In genomic region chr6:141594874-141595273, GRCh38 we compare ENCODE assay signal across 1 cellular context.
TF ChIP-seq lines count a peak whose summit lies in the region.

No MANE protein-coding gene starts in this region.

TF ChIP-seq in IMR-90, 13 proteins besides CTCF, POLR2A, EP300 and RAD21 (continued from another document):
- TF ChIP-seq USF2 (IDR thresholded peaks at IDR 0.05; ENCODE audit: low read depth, low read length) (no peak), RCOR1 (IDR thresholded peaks at IDR 0.05; ENCODE audit: insufficient replicate concordance, low read length) (no peak)
